Comparison of ENCODE assay signal across 17 cellular contexts in genomic region chr16:79066621-79067020, GRCh38.
A peak's percentile ranks its signal among the peaks of the same experiment; 100 is the strongest.
DNase-seq lines count a peak whose midpoint lies in the region; TF ChIP-seq lines count a peak whose summit lies in the region.
"Had no signal": no experiment of that assay in that cellular context is flagged by ENCODE, and none has a peak within 500 bp of the region (broad histone marks: within the 10 kb centered on the region; RNA-seq: fewer than 3 reads in every experiment).

No MANE protein-coding gene starts in this region.

- no TSS peak for BruUV-seq in A673 (replicated peaks; lab: Mats Ljungman, UMichigan)

- H3K4me3 ChIP-seq in A673 (ENCODE audit: low read depth, low read length, poor library complexity, severe bottlenecking) (no peak overlapping the region), BE2C (ENCODE audit: low read depth, low read length) (no peak overlapping the region)
- H3K4me3 ChIP-seq: K562, lung, sigmoid colon, transverse colon had no signal

- POLR2A ChIA-PET in A673 (lab: Charles Lee; ENCODE audit: low non-redundant PET) = no interaction called here

- H3K27me3 ChIP-seq in A673 (replicated peaks; ENCODE audit: insufficient read depth, low read depth, low read length, poor library complexity) = no peaks in the 10 kb centered on the region
- no peaks in the 10 kb centered on the region for H3K27me3 ChIP-seq in BE2C
- H3K27me3 ChIP-seq: sigmoid colon, transverse colon had no signal

- H3K36me3 ChIP-seq in A673 (ENCODE audit: insufficient read depth, low read length, poor library complexity, severe bottlenecking) = no peaks in the 10 kb centered on the region
- no peaks in the 10 kb centered on the region for H3K36me3 ChIP-seq in BE2C
- H3K36me3 ChIP-seq: sigmoid colon, transverse colon had no signal

- DNase-seq in COR-L47 (lab: John Stamatoyannopoulos, UW) = peak; percentile 16
- peak; percentile 78 for DNase-seq in G401 (ENCODE audit: low spot score)
- DNase-seq in NCI-H2171 (lab: John Stamatoyannopoulos, UW) = peak; percentile 80
- peak; percentile 47 for DNase-seq in cerebellum (ENCODE audit: low spot score)
- DNase-seq in epidermal melanocyte (ENCODE audit: insufficient read length, low spot score) = no peak
- no peak for DNase-seq in A673 (ENCODE audit: low spot score)
- no peak for DNase-seq in BE2C
- DNase-seq in erythroblast (lab: John Stamatoyannopoulos, UW) = no peak
- DNase-seq: activated B cell treated with CpG ODN at 0.5 μM for 24 hours; activated CD4-positive, alpha-beta T cell treated with anti-CD3 and anti-CD28 coated beads, Interleukin-2, amount 50 U/mL, for 4 hours; activated CD8-positive, alpha-beta memory T cell treated with anti-CD3 and anti-CD28 coated beads, Interleukin-2, amount 50 U/mL, for 4 hours; DND-41; sigmoid colon; stimulated activated CD8-positive, alpha-beta memory T cell treated with anti-CD3 and anti-CD28 coated beads, Interleukin-4, amount 100 ng/mL, for 48 hours; transverse colon had no signal

- TF ChIP-seq POLR2A in erythroblast (IDR thresholded peaks at IDR 0.05; ENCODE audit: low read length) = no peak

- TF ChIP-seq CTCF in A673 (conservative IDR thresholded peaks at IDR 0.05; ENCODE audit: low read depth, low read length) (no peak), BE2C (IDR thresholded peaks at IDR 0.05; ENCODE audit: low read depth, low read length) (no peak)

- in situ Hi-C loops in G401 (cut with HindIII; ENCODE audit: low sequenced_read_pairs) = no loop called here

- H3K4me1 ChIP-seq in A673 (ENCODE audit: insufficient read depth, low read length, poor library complexity, severe bottlenecking) (no peaks in the 10 kb centered on the region), BE2C (no peaks in the 10 kb centered on the region)

- CTCF ChIA-PET in A673 (lab: Charles Lee) = no interaction called here

- H3K9me3 ChIP-seq in A673 (ENCODE audit: low read depth, low read length, poor library complexity, severe bottlenecking) (no peaks in the 10 kb centered on the region), BE2C (no peaks in the 10 kb centered on the region; the same call in 1 of the 2 replicates)
- H3K9me3 ChIP-seq: sigmoid colon, transverse colon had no signal

- H3K27ac ChIP-seq in A673 (ENCODE audit: low read depth, low read length, poor library complexity, severe bottlenecking) = no peak overlapping the region
- H3K27ac ChIP-seq: sigmoid colon, transverse colon had no signal

- intact Hi-C loops in A673 (cut with micrococcal nuclease; ENCODE audit: unreplicated experiment) = no loop called here

Comparison
In these comparisons a context has a peak if more than half of its experiments do, and no peak if none do; other contexts are left out.
1. DNase-seq: peak in COR-L47 (single experiment), G401 (single experiment), NCI-H2171 (single experiment) and cerebellum (single experiment); none in epidermal melanocyte (single experiment), A673 (single experiment), BE2C (single experiment) and erythroblast (0 of 2).